In the genomic region with DNA sequence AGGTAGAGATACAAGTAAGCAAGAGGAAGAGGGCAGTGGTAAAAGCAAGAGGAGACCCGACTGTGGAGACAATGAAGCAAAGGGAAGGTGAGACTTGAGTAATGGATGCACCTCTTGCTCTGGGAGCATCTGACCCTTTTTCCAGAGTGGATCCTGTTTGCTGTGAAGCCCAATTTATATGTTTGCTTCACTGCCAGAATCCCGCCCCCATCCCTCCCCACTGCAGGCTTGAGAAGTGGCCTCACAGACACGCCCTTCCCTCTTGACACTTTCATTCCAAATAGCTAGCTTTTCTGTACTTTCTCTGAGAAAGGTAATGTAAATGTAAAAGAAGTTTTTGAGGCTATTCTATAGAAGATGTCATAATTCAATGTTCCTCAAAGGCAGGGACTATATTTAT, we compare ENCODE assay signal across 2 cellular contexts.
TF ChIP-seq lines count a peak whose summit lies in the region.

No MANE protein-coding gene starts in this region.

TF ChIP-seq in SK-N-SH, 30 proteins besides CTCF, POLR2A, EP300 and RAD21 (continued from another document):
- TF ChIP-seq SMC3 (IDR thresholded peaks at IDR 0.05; ENCODE audit: low read depth, low read length) (no peak), CHD2 (IDR thresholded peaks at IDR 0.05; ENCODE audit: low read length, partially characterized antibody) (no peak), GATA2 (CRISPR knock-in tag; IDR thresholded peaks at IDR 0.05) (no peak), TCF12 (IDR thresholded peaks at IDR 0.05) (no peak), TEAD4 (IDR thresholded peaks at IDR 0.05; ENCODE audit: borderline replicate concordance, insufficient read depth) (no peak), FOXJ3 (CRISPR knock-in tag; IDR thresholded peaks at IDR 0.05) (no peak), RFX5 (IDR thresholded peaks at IDR 0.05; ENCODE audit: low read length) (no peak), FOXM1 (IDR thresholded peaks at IDR 0.05; ENCODE audit: low read depth) (no peak), JUND (IDR thresholded peaks at IDR 0.05) (no peak)
- TF ChIP-seq, protein P1, sequence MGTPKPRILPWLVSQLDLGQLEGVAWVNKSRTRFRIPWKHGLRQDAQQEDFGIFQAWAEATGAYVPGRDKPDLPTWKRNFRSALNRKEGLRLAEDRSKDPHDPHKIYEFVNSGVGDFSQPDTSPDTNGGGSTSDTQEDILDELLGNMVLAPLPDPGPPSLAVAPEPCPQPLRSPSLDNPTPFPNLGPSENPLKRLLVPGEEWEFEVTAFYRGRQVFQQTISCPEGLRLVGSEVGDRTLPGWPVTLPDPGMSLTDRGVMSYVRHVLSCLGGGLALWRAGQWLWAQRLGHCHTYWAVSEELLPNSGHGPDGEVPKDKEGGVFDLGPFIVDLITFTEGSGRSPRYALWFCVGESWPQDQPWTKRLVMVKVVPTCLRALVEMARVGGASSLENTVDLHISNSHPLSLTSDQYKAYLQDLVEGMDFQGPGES (IDR thresholded peaks at IDR 0.05; ENCODE audit: low read depth, low read length), result no peak
TF ChIP-seq in SK-N-SH: peak in this region for 0.

TF ChIP-seq in SK-N-SH treated with all-trans-retinoic acid at 6 μM for 48 hours, 23 proteins besides CTCF, POLR2A, EP300 and RAD21 (continued from another document):
- TF ChIP-seq, protein P2, sequence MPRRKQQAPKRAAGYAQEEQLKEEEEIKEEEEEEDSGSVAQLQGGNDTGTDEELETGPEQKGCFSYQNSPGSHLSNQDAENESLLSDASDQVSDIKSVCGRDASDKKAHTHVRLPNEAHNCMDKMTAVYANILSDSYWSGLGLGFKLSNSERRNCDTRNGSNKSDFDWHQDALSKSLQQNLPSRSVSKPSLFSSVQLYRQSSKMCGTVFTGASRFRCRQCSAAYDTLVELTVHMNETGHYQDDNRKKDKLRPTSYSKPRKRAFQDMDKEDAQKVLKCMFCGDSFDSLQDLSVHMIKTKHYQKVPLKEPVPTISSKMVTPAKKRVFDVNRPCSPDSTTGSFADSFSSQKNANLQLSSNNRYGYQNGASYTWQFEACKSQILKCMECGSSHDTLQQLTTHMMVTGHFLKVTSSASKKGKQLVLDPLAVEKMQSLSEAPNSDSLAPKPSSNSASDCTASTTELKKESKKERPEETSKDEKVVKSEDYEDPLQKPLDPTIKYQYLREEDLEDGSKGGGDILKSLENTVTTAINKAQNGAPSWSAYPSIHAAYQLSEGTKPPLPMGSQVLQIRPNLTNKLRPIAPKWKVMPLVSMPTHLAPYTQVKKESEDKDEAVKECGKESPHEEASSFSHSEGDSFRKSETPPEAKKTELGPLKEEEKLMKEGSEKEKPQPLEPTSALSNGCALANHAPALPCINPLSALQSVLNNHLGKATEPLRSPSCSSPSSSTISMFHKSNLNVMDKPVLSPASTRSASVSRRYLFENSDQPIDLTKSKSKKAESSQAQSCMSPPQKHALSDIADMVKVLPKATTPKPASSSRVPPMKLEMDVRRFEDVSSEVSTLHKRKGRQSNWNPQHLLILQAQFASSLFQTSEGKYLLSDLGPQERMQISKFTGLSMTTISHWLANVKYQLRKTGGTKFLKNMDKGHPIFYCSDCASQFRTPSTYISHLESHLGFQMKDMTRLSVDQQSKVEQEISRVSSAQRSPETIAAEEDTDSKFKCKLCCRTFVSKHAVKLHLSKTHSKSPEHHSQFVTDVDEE (CRISPR knock-in tag; IDR thresholded peaks at IDR 0.05), result no peak
- TF ChIP-seq CSDC2 (CRISPR knock-in tag; IDR thresholded peaks at IDR 0.05), result no peak
- TF ChIP-seq ZFP3 (CRISPR knock-in tag; IDR thresholded peaks at IDR 0.05), result no peak
- TF ChIP-seq, protein P3, sequence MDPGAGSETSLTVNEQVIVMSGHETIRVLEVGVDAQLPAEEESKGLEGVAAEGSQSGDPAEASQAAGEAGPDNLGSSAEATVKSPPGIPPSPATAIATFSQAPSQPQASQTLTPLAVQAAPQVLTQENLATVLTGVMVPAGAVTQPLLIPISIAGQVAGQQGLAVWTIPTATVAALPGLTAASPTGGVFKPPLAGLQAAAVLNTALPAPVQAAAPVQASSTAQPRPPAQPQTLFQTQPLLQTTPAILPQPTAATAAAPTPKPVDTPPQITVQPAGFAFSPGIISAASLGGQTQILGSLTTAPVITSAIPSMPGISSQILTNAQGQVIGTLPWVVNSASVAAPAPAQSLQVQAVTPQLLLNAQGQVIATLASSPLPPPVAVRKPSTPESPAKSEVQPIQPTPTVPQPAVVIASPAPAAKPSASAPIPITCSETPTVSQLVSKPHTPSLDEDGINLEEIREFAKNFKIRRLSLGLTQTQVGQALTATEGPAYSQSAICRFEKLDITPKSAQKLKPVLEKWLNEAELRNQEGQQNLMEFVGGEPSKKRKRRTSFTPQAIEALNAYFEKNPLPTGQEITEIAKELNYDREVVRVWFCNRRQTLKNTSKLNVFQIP (CRISPR knock-in tag; IDR thresholded peaks at IDR 0.05; ENCODE audit: borderline replicate concordance, low read depth), result no peak
- no peak for TF ChIP-seq GLIS3 (CRISPR knock-in tag; IDR thresholded peaks at IDR 0.05)
- TF ChIP-seq PPARA (CRISPR knock-in tag; IDR thresholded peaks at IDR 0.05; ENCODE audit: borderline replicate concordance), result no peak
- no peak for TF ChIP-seq ESRRG (CRISPR knock-in tag; IDR thresholded peaks at IDR 0.05)
- TF ChIP-seq SNAI2 (CRISPR knock-in tag; IDR thresholded peaks at IDR 0.05), result no peak
- TF ChIP-seq, protein P4, sequence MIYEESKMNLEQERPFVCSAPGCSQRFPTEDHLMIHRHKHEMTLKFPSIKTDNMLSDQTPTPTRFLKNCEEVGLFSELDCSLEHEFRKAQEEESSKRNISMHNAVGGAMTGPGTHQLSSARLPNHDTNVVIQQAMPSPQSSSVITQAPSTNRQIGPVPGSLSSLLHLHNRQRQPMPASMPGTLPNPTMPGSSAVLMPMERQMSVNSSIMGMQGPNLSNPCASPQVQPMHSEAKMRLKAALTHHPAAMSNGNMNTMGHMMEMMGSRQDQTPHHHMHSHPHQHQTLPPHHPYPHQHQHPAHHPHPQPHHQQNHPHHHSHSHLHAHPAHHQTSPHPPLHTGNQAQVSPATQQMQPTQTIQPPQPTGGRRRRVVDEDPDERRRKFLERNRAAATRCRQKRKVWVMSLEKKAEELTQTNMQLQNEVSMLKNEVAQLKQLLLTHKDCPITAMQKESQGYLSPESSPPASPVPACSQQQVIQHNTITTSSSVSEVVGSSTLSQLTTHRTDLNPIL (CRISPR knock-in tag; IDR thresholded peaks at IDR 0.05; ENCODE audit: low read depth), result no peak
- TF ChIP-seq, protein P5, sequence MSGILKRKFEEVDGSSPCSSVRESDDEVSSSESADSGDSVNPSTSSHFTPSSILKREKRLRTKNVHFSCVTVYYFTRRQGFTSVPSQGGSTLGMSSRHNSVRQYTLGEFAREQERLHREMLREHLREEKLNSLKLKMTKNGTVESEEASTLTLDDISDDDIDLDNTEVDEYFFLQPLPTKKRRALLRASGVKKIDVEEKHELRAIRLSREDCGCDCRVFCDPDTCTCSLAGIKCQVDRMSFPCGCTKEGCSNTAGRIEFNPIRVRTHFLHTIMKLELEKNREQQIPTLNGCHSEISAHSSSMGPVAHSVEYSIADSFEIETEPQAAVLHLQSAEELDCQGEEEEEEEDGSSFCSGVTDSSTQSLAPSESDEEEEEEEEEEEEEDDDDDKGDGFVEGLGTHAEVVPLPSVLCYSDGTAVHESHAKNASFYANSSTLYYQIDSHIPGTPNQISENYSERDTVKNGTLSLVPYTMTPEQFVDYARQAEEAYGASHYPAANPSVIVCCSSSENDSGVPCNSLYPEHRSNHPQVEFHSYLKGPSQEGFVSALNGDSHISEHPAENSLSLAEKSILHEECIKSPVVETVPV (CRISPR knock-in tag; IDR thresholded peaks at IDR 0.05), result no peak
- TF ChIP-seq ARNTL (CRISPR knock-in tag; IDR thresholded peaks at IDR 0.05; ENCODE audit: borderline replicate concordance, low read depth), result no peak
- no peak for TF ChIP-seq ZFP30 (CRISPR knock-in tag; IDR thresholded peaks at IDR 0.05)
- TF ChIP-seq ZC3H10 (CRISPR knock-in tag; IDR thresholded peaks at IDR 0.05), result no peak
TF ChIP-seq in SK-N-SH treated with all-trans-retinoic acid at 6 μM for 48 hours: peak in this region for 0.
